13 cellular contexts compared by ENCODE assay signal in genomic region chr6:161162722-161163121, GRCh38.
"Had no signal": no experiment of that assay in that cellular context is flagged by ENCODE, and none has a peak within 500 bp of the region (broad histone marks: within the 10 kb centered on the region; RNA-seq: fewer than 3 reads in every experiment).

No MANE protein-coding gene starts in this region.

- H3K27me3 ChIP-seq: esophagus squamous epithelium, upper lobe of left lung had no signal

- DNase-seq: activated CD8-positive, alpha-beta memory T cell treated with anti-CD3 and anti-CD28 coated beads, Interleukin-2, amount 50 U/mL, for 4 hours; activated CD8-positive, alpha-beta T cell treated with anti-CD3 and anti-CD28 coated beads for 36 hours; activated gamma-delta T cell treated with Interleukin-2 at 50 U/mL for 16 hours; activated naive CD8-positive, alpha-beta T cell treated with anti-CD3 and anti-CD28 coated beads for 36 hours; activated T-cell treated with anti-CD3 and anti-CD28 coated beads, Interleukin-2, amount 50 U/mL, for 72 hours; esophagus squamous epithelium; foreskin fibroblast; glutamatergic neuron; mesenchymal stem cell; SW 1271; T1000; upper lobe of left lung had no signal

- H3K27me3 Mint-ChIP-seq: activated CD8-positive, alpha-beta T cell treated with anti-CD3 and anti-CD28 coated beads for 36 hours; activated naive CD8-positive, alpha-beta T cell treated with anti-CD3 and anti-CD28 coated beads for 36 hours had no signal

- H3K4me3 Mint-ChIP-seq: activated CD8-positive, alpha-beta T cell treated with anti-CD3 and anti-CD28 coated beads for 36 hours; activated naive CD8-positive, alpha-beta T cell treated with anti-CD3 and anti-CD28 coated beads for 36 hours; activated T-cell treated with anti-CD3 and anti-CD28 coated beads, Interleukin-2, amount 50 U/mL, for 72 hours had no signal

- H3K9me3 ChIP-seq: esophagus squamous epithelium, upper lobe of left lung had no signal

- H3K4me1 ChIP-seq: esophagus squamous epithelium, upper lobe of left lung had no signal

- ATAC-seq: activated CD8-positive, alpha-beta T cell treated with anti-CD3 and anti-CD28 coated beads for 36 hours; activated T-cell treated with anti-CD3 and anti-CD28 coated beads, Interleukin-2, amount 50 U/mL, for 72 hours had no signal

- H3K9me3 Mint-ChIP-seq: activated CD8-positive, alpha-beta T cell treated with anti-CD3 and anti-CD28 coated beads for 36 hours; activated T-cell treated with anti-CD3 and anti-CD28 coated beads, Interleukin-2, amount 50 U/mL, for 72 hours had no signal

- H3K4me1 Mint-ChIP-seq: activated naive CD8-positive, alpha-beta T cell treated with anti-CD3 and anti-CD28 coated beads for 36 hours had no signal

- H3K4me3 ChIP-seq: esophagus squamous epithelium, skin epidermis, upper lobe of left lung had no signal

- H3K27ac Mint-ChIP-seq: activated CD8-positive, alpha-beta T cell treated with anti-CD3 and anti-CD28 coated beads for 36 hours; activated naive CD8-positive, alpha-beta T cell treated with anti-CD3 and anti-CD28 coated beads for 36 hours; activated T-cell treated with anti-CD3 and anti-CD28 coated beads, Interleukin-2, amount 50 U/mL, for 72 hours had no signal

- H3K27ac ChIP-seq: esophagus squamous epithelium, upper lobe of left lung had no signal
